Comparison of ENCODE assay signal across 8 cellular contexts in genomic region chr20:42612262-42612661, GRCh38.
"Had no signal": no experiment of that assay in that cellular context is flagged by ENCODE, and none has a peak within 500 bp of the region (broad histone marks: within the 10 kb centered on the region; RNA-seq: fewer than 3 reads in every experiment).

No MANE protein-coding gene starts in this region.

- DNase-seq: GM23248, GOT3, H7, HFFc6, KBM-7 had no signal

- H3K9me3 ChIP-seq: HAP-1 had no signal

- H3K27ac ChIP-seq: GM23248 had no signal

- H3K27ac Mint-ChIP-seq: HFFc6, IgD-negative memory B cell had no signal

- H3K4me1 Mint-ChIP-seq: IgD-negative memory B cell had no signal

- H3K9ac ChIP-seq: GM23248 had no signal

- H3K4me3 Mint-ChIP-seq: HFFc6, IgD-negative memory B cell had no signal

- H2AFZ ChIP-seq: GM23248 had no signal

- ATAC-seq: HCT116 had no signal

- H3K36me3 ChIP-seq: HAP-1 had no signal

- H3K4me3 ChIP-seq: GM23248, HAP-1 had no signal

- H3K4me1 ChIP-seq: HAP-1 had no signal
